Comparison of ENCODE assay signal across 7 cellular contexts in the genomic region with DNA sequence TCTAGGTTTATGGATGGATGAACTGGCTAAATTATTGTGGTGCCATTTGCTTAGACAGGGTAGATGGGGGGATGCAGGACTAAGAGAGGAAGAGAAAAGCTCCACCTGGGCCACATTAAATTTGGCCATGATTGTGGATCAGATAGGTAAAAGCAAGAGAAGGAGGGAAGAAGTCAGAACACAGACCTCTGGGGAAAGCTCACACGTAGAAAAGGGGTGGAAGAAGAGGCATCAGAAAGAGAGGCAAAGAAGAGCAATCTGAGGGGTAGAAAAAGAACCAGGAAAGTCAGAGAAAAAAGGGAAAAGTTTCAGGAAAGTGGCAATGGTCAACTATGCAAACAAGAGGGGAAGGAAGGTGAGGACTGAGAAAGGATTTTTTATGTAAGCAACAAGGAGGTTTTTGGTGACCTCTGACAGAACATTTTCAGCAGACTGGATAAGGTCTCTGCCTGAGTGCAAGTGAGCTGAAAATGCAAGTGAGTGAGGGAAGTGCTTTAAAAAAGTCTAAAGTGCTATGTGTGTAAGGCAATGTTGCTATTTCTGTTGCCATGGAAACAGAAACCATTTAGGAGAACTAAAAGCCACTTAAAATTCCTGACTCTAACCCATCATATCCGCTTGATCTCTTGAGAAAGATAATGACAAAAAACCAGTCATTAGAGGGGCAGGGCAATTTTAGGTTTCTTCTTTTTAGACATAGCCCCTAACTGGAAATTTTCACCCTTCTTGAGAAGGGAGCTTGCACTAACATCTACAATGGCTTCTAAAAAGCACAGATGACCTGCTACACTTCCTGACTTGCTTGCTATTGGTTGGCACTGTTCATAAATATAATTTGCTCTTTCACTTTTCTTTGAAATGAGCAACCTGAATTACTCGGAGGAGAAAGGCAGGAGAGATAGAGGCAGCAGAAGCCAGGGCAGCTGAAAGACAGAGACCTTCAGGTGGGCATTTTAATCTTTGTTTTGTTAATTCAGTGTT. TPM values are rescaled to one million over a fixed set of nuclear protein-coding genes. Genes with fewer than 3 reads are reported as not detected.
A peak's percentile ranks its signal among the peaks of the same experiment; 100 is the strongest.
DNase-seq lines count a peak whose midpoint lies in the region; ATAC-seq and TF ChIP-seq lines count a peak whose summit lies in the region.

A gene with protein sequence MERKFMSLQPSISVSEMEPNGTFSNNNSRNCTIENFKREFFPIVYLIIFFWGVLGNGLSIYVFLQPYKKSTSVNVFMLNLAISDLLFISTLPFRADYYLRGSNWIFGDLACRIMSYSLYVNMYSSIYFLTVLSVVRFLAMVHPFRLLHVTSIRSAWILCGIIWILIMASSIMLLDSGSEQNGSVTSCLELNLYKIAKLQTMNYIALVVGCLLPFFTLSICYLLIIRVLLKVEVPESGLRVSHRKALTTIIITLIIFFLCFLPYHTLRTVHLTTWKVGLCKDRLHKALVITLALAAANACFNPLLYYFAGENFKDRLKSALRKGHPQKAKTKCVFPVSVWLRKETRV (plus strand): TSS at position 856 of the 981 bp plus-strand sequence. CDS start 52,889 bp downstream, outside the sequence.

- no peak for TF ChIP-seq EP300 in ovary (IDR thresholded peaks at IDR 0.05)

- peaks cover 34% of the 10 kb centered on the region for H3K4me1 Mint-ChIP-seq in glutamatergic neuron (ENCODE audit: low read depth, unreplicated experiment)
- H3K4me1 Mint-ChIP-seq in stimulated activated effector memory CD8-positive, alpha-beta T cell treated with anti-CD3 and anti-CD28 coated beads, Interleukin-12 subunit alpha, Interleukin-12 subunit beta, amount 100 ng/mL, for 72 hours = peaks cover 17% of the 10 kb centered on the region

- intact Hi-C loops in posterior cingulate gyrus (cut with DNase I) = no loop called here
- intact Hi-C loops in ovary (cut with DNase I) = no loop called here

- TF ChIP-seq POLR2A in ovary (IDR thresholded peaks at IDR 0.05) = no peak

- DNase-seq in T-helper 1 cell (peak in 4 of 5 donors; percentile 8 to 72 (median 25)), glutamatergic neuron (no peak), posterior cingulate gyrus (no peak), ovary (no peak)
- DNase-seq in stimulated activated effector memory CD8-positive, alpha-beta T cell treated with anti-CD3 and anti-CD28 coated beads, Interleukin-12 subunit alpha, Interleukin-12 subunit beta, amount 100 ng/mL, for 72 hours (ENCODE audit: low spot score in 2 of 2) = no peak

- H3K27me3 ChIP-seq in ovary = no peaks in the 10 kb centered on the region

- peaks cover 3% of the 10 kb centered on the region for H3K27me3 Mint-ChIP-seq in glutamatergic neuron (ENCODE audit: unreplicated experiment)

- no peak within 1 kb of the TSS for H3K27ac ChIP-seq in ovary

- peaks cover 6% of the 10 kb centered on the region for H3K9me3 Mint-ChIP-seq in glutamatergic neuron (ENCODE audit: unreplicated experiment)
- no peaks in the 10 kb centered on the region for H3K9me3 Mint-ChIP-seq in stimulated activated effector memory CD8-positive, alpha-beta T cell treated with anti-CD3 and anti-CD28 coated beads, Interleukin-12 subunit alpha, Interleukin-12 subunit beta, amount 100 ng/mL, for 72 hours

- H3K4me1 ChIP-seq in ovary (ENCODE audit: insufficient read depth) = no peaks in the 10 kb centered on the region

- no peak within 1 kb of the TSS for H3K4me3 ChIP-seq in ovary

- no peaks in the 10 kb centered on the region for H3K36me3 ChIP-seq in ovary

- peak within 1 kb of the TSS; percentile 78 for H3K27ac Mint-ChIP-seq in glutamatergic neuron (ENCODE audit: unreplicated experiment)
- peak within 1 kb of the TSS; percentile 67 for H3K27ac Mint-ChIP-seq in stimulated activated effector memory CD8-positive, alpha-beta T cell treated with anti-CD3 and anti-CD28 coated beads, Interleukin-12 subunit alpha, Interleukin-12 subunit beta, amount 100 ng/mL, for 72 hours

- no peaks in the 10 kb centered on the region for H3K9me3 ChIP-seq in ovary

- H3K36me3 Mint-ChIP-seq in glutamatergic neuron (ENCODE audit: unreplicated experiment) = peaks cover 2% of the 10 kb centered on the region
- H3K36me3 Mint-ChIP-seq in stimulated activated effector memory CD8-positive, alpha-beta T cell treated with anti-CD3 and anti-CD28 coated beads, Interleukin-12 subunit alpha, Interleukin-12 subunit beta, amount 100 ng/mL, for 72 hours = no peaks in the 10 kb centered on the region

- WGBS in ovary, 3 donors = 42 to 52% (median 52%) methylated on average over 3 of the region's 3 CpGs

- ATAC-seq in GM18909 (IDR thresholded peaks at IDR 0.05; ENCODE audit: poor library complexity, unreplicated experiment) = peak; percentile 83
- ATAC-seq in HG02973 (IDR thresholded peaks at IDR 0.05; ENCODE audit: unreplicated experiment) = peak; percentile 80
- ATAC-seq in stimulated activated effector memory CD8-positive, alpha-beta T cell treated with anti-CD3 and anti-CD28 coated beads, Interleukin-12 subunit alpha, Interleukin-12 subunit beta, amount 100 ng/mL, for 72 hours = peak; percentile 89

- H3K4me3 Mint-ChIP-seq in glutamatergic neuron (ENCODE audit: unreplicated experiment) = peak within 1 kb of the TSS; percentile 69
- peak within 1 kb of the TSS; percentile 63 for H3K4me3 Mint-ChIP-seq in stimulated activated effector memory CD8-positive, alpha-beta T cell treated with anti-CD3 and anti-CD28 coated beads, Interleukin-12 subunit alpha, Interleukin-12 subunit beta, amount 100 ng/mL, for 72 hours

- TF ChIP-seq CTCF in glutamatergic neuron (IDR thresholded peaks at IDR 0.05; ENCODE audit: partially characterized antibody, unreplicated experiment) (no peak), ovary (IDR thresholded peaks at IDR 0.05) (no peak)

RNA-seq across cellular contexts. Expression of the gene that starts here (rescaled TPM):
- total RNA-seq in glutamatergic neuron (ENCODE audit: unreplicated experiment) = 4.9 TPM
- 1 to 10 TPM in 6 of 7 donors, under 1 TPM in 1; 0.30 to 8.3 (median 2.2) TPM for total RNA-seq in ovary
- polyA plus RNA-seq in ovary = 1 to 10 TPM in 1 of 2 donors, under 1 TPM in 1; 0.67 to 1.9 TPM

Comparison
In these comparisons a context has a peak if more than half of its experiments do, and no peak if none do; other contexts are left out.
1. DNase-seq: peak in T-helper 1 cell (4 of 5); none in glutamatergic neuron (single experiment), stimulated activated effector memory CD8-positive, alpha-beta T cell treated with anti-CD3 and anti-CD28 coated beads, Interleukin-12 subunit alpha, Interleukin-12 subunit beta, amount 100 ng/mL, for 72 hours (0 of 2), posterior cingulate gyrus (0 of 10) and ovary (0 of 5).
2. Peak in every context shown above with its lines, with median percentiles within 50 percentile points of each other: ATAC-seq.